ENCODE assay signal across 15 cellular contexts in genomic region chr7:156659961-156660360, GRCh38. TPM values are rescaled to one million over a fixed set of nuclear protein-coding genes. Genes with fewer than 3 reads are reported as not detected.
"Had no signal": no experiment of that assay in that cellular context is flagged by ENCODE, and none has a peak within 500 bp of the region (broad histone marks: within the 10 kb centered on the region; RNA-seq: fewer than 3 reads in every experiment).

No MANE protein-coding gene starts in this region.

- ATAC-seq: effector memory CD8-positive, alpha-beta T cell; left ventricle myocardium superior; natural killer cell; stimulated activated naive B cell treated with anti-CD40 and anti-IgM and Interleukin-4, amounts not matched to agents 10 μg/mL and 1 μg/mL and 100 μg/mL, for 72 hours; T-helper 17 cell had no signal

- H3K36me3 Mint-ChIP-seq: activated naive CD8-positive, alpha-beta T cell; natural killer cell; stimulated activated naive B cell treated with anti-CD40 and anti-IgM and Interleukin-4, amounts not matched to agents 10 μg/mL and 1 μg/mL and 100 μg/mL, for 72 hours had no signal

- H3K9me3 Mint-ChIP-seq: activated T-helper 1 cell treated with anti-CD3 and anti-CD28 coated beads, Interleukin-12 subunit alpha, Interleukin-12 subunit beta, Interleukin-2, Interleukin-4 antibody, amounts not matched to agents 30 ng/mL and 10 ng/mL and 1 ng/mL, durations not matched to agents 14 hours and 24 hours and 36 hours; effector memory CD8-positive, alpha-beta T cell; natural killer cell; stimulated activated naive B cell treated with anti-CD40 and anti-IgM and Interleukin-4, amounts not matched to agents 10 μg/mL and 1 μg/mL and 100 μg/mL, for 72 hours had no signal

- H3K27ac Mint-ChIP-seq: activated T-helper 1 cell treated with anti-CD3 and anti-CD28 coated beads, Interleukin-12 subunit alpha, Interleukin-12 subunit beta, Interleukin-2, Interleukin-4 antibody, amounts not matched to agents 30 ng/mL and 10 ng/mL and 1 ng/mL, durations not matched to agents 14 hours and 24 hours and 36 hours; effector memory CD8-positive, alpha-beta T cell; natural killer cell; stimulated activated naive B cell treated with anti-CD40 and anti-IgM and Interleukin-4, amounts not matched to agents 10 μg/mL and 1 μg/mL and 100 μg/mL, for 72 hours; T-helper 17 cell had no signal

- H3K4me1 ChIP-seq: tibial artery had no signal

- H3K36me3 ChIP-seq: tibial artery, WERI-Rb-1 had no signal

- H3K27me3 Mint-ChIP-seq: activated naive CD8-positive, alpha-beta T cell; stimulated activated naive B cell treated with anti-CD40 and anti-IgM and Interleukin-4, amounts not matched to agents 10 μg/mL and 1 μg/mL and 100 μg/mL, for 72 hours had no signal

- H3K4me1 Mint-ChIP-seq: natural killer cell; stimulated activated naive B cell treated with anti-CD40 and anti-IgM and Interleukin-4, amounts not matched to agents 10 μg/mL and 1 μg/mL and 100 μg/mL, for 72 hours; T-helper 17 cell had no signal

- H3K27ac ChIP-seq: tibial artery, WERI-Rb-1 had no signal

- H3K4me3 Mint-ChIP-seq: activated naive CD8-positive, alpha-beta T cell; activated T-helper 1 cell treated with anti-CD3 and anti-CD28 coated beads, Interleukin-12 subunit alpha, Interleukin-12 subunit beta, Interleukin-2, Interleukin-4 antibody, amounts not matched to agents 30 ng/mL and 10 ng/mL and 1 ng/mL, durations not matched to agents 14 hours and 24 hours and 36 hours; effector memory CD8-positive, alpha-beta T cell; natural killer cell; stimulated activated naive B cell treated with anti-CD40 and anti-IgM and Interleukin-4, amounts not matched to agents 10 μg/mL and 1 μg/mL and 100 μg/mL, for 72 hours; T-helper 17 cell had no signal

- H3K4me3 ChIP-seq: tibial artery had no signal

- H3K9me3 ChIP-seq: tibial artery had no signal

- DNase-seq: activated CD4-positive, alpha-beta T cell treated with anti-CD3 and anti-CD28 coated beads, Interleukin-2, amount 50 U/mL, for 48 hours; activated T-cell treated with anti-CD3 and anti-CD28 coated beads for 4 hours; amygdala; dermis blood vessel endothelial cell; effector memory CD8-positive, alpha-beta T cell; left ventricle myocardium superior; mesendoderm; natural killer cell; retina; stimulated activated naive B cell treated with anti-CD40 and anti-IgM and Interleukin-4, amounts not matched to agents 10 μg/mL and 1 μg/mL and 100 μg/mL, for 72 hours; T-helper 17 cell; tibial artery; WERI-Rb-1 had no signal

RNA-seq across cellular contexts. Expression of gene RNF32, which starts 19.4 kb away (rescaled TPM):
- total RNA-seq: left ventricle myocardium superior had no signal
